Comparison of ENCODE assay signal across 17 cellular contexts in genomic region chr12:111121840-111122239, GRCh38.
A peak's percentile ranks its signal among the peaks of the same experiment; 100 is the strongest.
DNase-seq lines count a peak whose midpoint lies in the region; ATAC-seq and TF ChIP-seq lines count a peak whose summit lies in the region.
"Had no signal": no experiment of that assay in that cellular context is flagged by ENCODE, and none has a peak within 500 bp of the region (broad histone marks: within the 10 kb centered on the region; RNA-seq: fewer than 3 reads in every experiment).

No MANE protein-coding gene starts in this region.

- no peak overlapping the region for H3K4me3 ChIP-seq in BLaER1
- H3K4me3 ChIP-seq: ascending aorta, mucosa of descending colon, Peyer's patch had no signal

- H3K27ac ChIP-seq in BLaER1, result no peak overlapping the region
- H3K27ac ChIP-seq: ascending aorta, Peyer's patch had no signal

- H3K27ac Mint-ChIP-seq in brain (peak overlapping the region in 4 of 5 experiments; percentile 5 to 69 (median 22)), nephron (peak overlapping the region; percentile 85 to 88 (median 86)), T-helper 17 cell (no peak overlapping the region)

- no peak overlapping the region for H3K9ac ChIP-seq in BLaER1

- H3K4me1 ChIP-seq in BLaER1, result peaks cover 21% of the 10 kb centered on the region
- H3K4me1 ChIP-seq: ascending aorta, Peyer's patch had no signal

- H3K27me3 Mint-ChIP-seq in brain (no peaks in the 10 kb centered on the region), nephron (ENCODE audit: low read depth) (peaks cover 16% of the 10 kb centered on the region), T-helper 17 cell (peaks cover 25% of the 10 kb centered on the region)

- no peaks in the 10 kb centered on the region for H4K20me1 ChIP-seq in BLaER1

- 0 out of 2 replicates have a peak, but pooled peaks cover 7% of the 10 kb centered on the region for H3K27me3 ChIP-seq in BLaER1
- H3K27me3 ChIP-seq: ascending aorta, Peyer's patch had no signal

- TF ChIP-seq CTCF in brain (conservative IDR thresholded peaks at IDR 0.05) (no peak), nephron (IDR thresholded peaks at IDR 0.05; ENCODE audit: unreplicated experiment in 3 of 3) (peak; percentile 37 to 45 (median 40))

- no peak for ATAC-seq in GM19397 (IDR thresholded peaks at IDR 0.05; ENCODE audit: unreplicated experiment)
- ATAC-seq in T-helper 17 cell, result no peak
- ATAC-seq in HG02970 (IDR thresholded peaks at IDR 0.05; ENCODE audit: low FRiP score, unreplicated experiment), result no peak
- ATAC-seq: mucosa of descending colon had no signal

- H3K9me3 ChIP-seq in BLaER1 (no peaks in the 10 kb centered on the region), T-helper 17 cell (ENCODE audit: control insufficient read depth, low read length, poor library complexity, severe bottlenecking) (no peaks in the 10 kb centered on the region)
- H3K9me3 ChIP-seq: ascending aorta, mucosa of descending colon, Peyer's patch had no signal

- 0 out of 2 replicates have a peak overlapping the region, but pooled peaks have one; percentile 14 for H3K4me2 ChIP-seq in BLaER1

- H3K9me3 Mint-ChIP-seq in brain (peaks cover 0 to 8% (median 2%) of the 10 kb centered on the region in 5 experiments), nephron (no peaks in the 10 kb centered on the region)

- peaks cover 22% of the 10 kb centered on the region for H3K36me3 Mint-ChIP-seq in brain
- peaks cover 6% of the 10 kb centered on the region for H3K36me3 Mint-ChIP-seq in nephron (ENCODE audit: low read depth)
- no peaks in the 10 kb centered on the region for H3K36me3 Mint-ChIP-seq in T-helper 17 cell (ENCODE audit: low read depth)

- peak overlapping the region; percentile 1 to 27 (median 6) for H3K4me3 Mint-ChIP-seq in brain
- H3K4me3 Mint-ChIP-seq in nephron, result peak overlapping the region; percentile 2 to 17 (median 5)
- no peak overlapping the region for H3K4me3 Mint-ChIP-seq in T-helper 17 cell

- no peaks in the 10 kb centered on the region for H3K36me3 ChIP-seq in BLaER1
- H3K36me3 ChIP-seq: ascending aorta, Peyer's patch had no signal

- peaks cover 29% of the 10 kb centered on the region for H3K4me1 Mint-ChIP-seq in brain
- H3K4me1 Mint-ChIP-seq in nephron, result peaks cover 44% of the 10 kb centered on the region
- no peaks in the 10 kb centered on the region for H3K4me1 Mint-ChIP-seq in T-helper 17 cell

- DNase-seq in NCI-H2227 treated with DMSO at 0.1 percent for 48 hours (lab: John Stamatoyannopoulos, UW), result peak; percentile 78
- DNase-seq in T-helper 17 cell, result no peak
- no peak for DNase-seq in NCI-H2171 treated with DMSO at 0.1 percent for 48 hours (lab: John Stamatoyannopoulos, UW)
- DNase-seq: hypothalamus; KBM-7; mucosa of descending colon; MV-4-11; NCI-H2081; Peyer's patch; stimulated activated CD4-positive, alpha-beta T cell treated with anti-CD3 and anti-CD28 coated beads, Interleukin-2, amount 100 ng/mL, for 48 hours; SW 1271 had no signal

Comparison
In these comparisons a context has a peak if more than half of its experiments do, and no peak if none do; other contexts are left out.
1. CTCF ChIP-seq: peak in nephron (3 of 3); none in brain (0 of 2).